Comparison of ENCODE assay signal across 8 cellular contexts in genomic region chr12:108804361-108804949, GRCh38. TPM values are rescaled to one million over a fixed set of nuclear protein-coding genes. Genes with fewer than 3 reads are reported as not detected.
A peak's percentile ranks its signal among the peaks of the same experiment; 100 is the strongest.
DNase-seq lines count a peak whose midpoint lies in the region; ATAC-seq and TF ChIP-seq lines count a peak whose summit lies in the region.

No MANE protein-coding gene starts in this region.

- TF ChIP-seq CTCF in ascending aorta (IDR thresholded peaks at IDR 0.05): no peak

- ATAC-seq in left ventricle myocardium superior: peak; percentile 57
- no peak for ATAC-seq in GM18867 (IDR thresholded peaks at IDR 0.05; ENCODE audit: unreplicated experiment)
- no peak for ATAC-seq in HG03442 (IDR thresholded peaks at IDR 0.05; ENCODE audit: unreplicated experiment)
- ATAC-seq in GM19324 (IDR thresholded peaks at IDR 0.05; ENCODE audit: low FRiP score, unreplicated experiment): no peak

- no peaks in the 10 kb centered on the region for H3K9me3 ChIP-seq in ascending aorta

- H3K4me3 ChIP-seq in H7 (ENCODE audit: insufficient read depth, low read depth, low read length) (no peak overlapping the region), ascending aorta (no peak overlapping the region)

- intact Hi-C loops in ascending aorta (cut with DNase I): loop anchor here (1.0 to 5.0 kb wide), 5 partner anchors 50 to 288 kb away; partner anchors contain the start of genes ALKBH2 and ISCU
- intact Hi-C loops in left ventricle myocardium superior (cut with micrococcal nuclease): no loop called here

- peaks cover 16 to 40% of the 10 kb centered on the region in 2 donors for H3K4me1 ChIP-seq in ascending aorta

- H3K27me3 ChIP-seq in H7 (ENCODE audit: control insufficient read depth, insufficient read depth, low read length): no peaks in the 10 kb centered on the region
- no peaks in the 10 kb centered on the region for H3K27me3 ChIP-seq in ascending aorta

- DNase-seq in H7: peak; percentile 26
- peak in 1 of 2 donors; percentile 77 for DNase-seq in ascending aorta (ENCODE audit: low spot score in 2 of 2)
- peak; percentile 83 for DNase-seq in left ventricle myocardium superior
- DNase-seq in smooth muscle cell of the brain vasculature (ENCODE audit: low read depth, low spot score): peak; percentile 90
- no peak for DNase-seq in NCI-H2196 (lab: John Stamatoyannopoulos, UW; ENCODE audit: unreplicated experiment)

- peak overlapping the region; percentile 89 to 95 for H3K27ac ChIP-seq in ascending aorta

- peaks cover 25% of the 10 kb centered on the region for H3K36me3 ChIP-seq in H7 (replicated peaks; ENCODE audit: control insufficient read depth, insufficient read depth, low read length)
- peaks cover 40 to 54% of the 10 kb centered on the region in 2 donors for H3K36me3 ChIP-seq in ascending aorta

RNA-seq across cellular contexts. Expression of gene SSH1, which starts 52.9 kb away (rescaled TPM):
- total RNA-seq in H7 (2014; rRNA removed; shearing (Covaris generic)): 6.1 and 8.7 TPM in 2 replicates
- 16.1 TPM for total RNA-seq in ascending aorta
- total RNA-seq in left ventricle myocardium superior: 31.2 TPM
